Comparison of ENCODE assay signal across 24 cellular contexts in genomic region chr4:115294717-115295116, GRCh38.
"Had no signal": no experiment of that assay in that cellular context is flagged by ENCODE, and none has a peak within 500 bp of the region (broad histone marks: within the 10 kb centered on the region; RNA-seq: fewer than 3 reads in every experiment).

No MANE protein-coding gene starts in this region.

- H3K4me3 ChIP-seq: SJSA1, SK-N-MC had no signal

- H3K9me3 ChIP-seq: SJSA1 had no signal

- H3K4me1 ChIP-seq: SJSA1 had no signal

- H3K27me3 ChIP-seq: SJSA1 had no signal

- H3K36me3 ChIP-seq: SJSA1 had no signal

- DNase-seq: KBM-7, MV-4-11, NCI-H1048, NCI-H1105 treated with DMSO at 0.1 percent for 48 hours, NCI-H1417 treated with DMSO at 0.1 percent for 48 hours, NCI-H146, NCI-H1694 treated with DMSO at 0.1 percent for 48 hours, NCI-H1930, NCI-H2081 treated with DMSO at 0.1 percent for 48 hours, NCI-H2171, NCI-H226, NCI-H446, NCI-H510A, NCI-H524 treated with DMSO at 0.1 percent for 48 hours, NCI-H69, NCI-H774, Right ventricle myocardium superior, RPMI8226, SIG-M5 had no signal

- FAIRE-seq: HTR-8/SVneo, RCC 7860 had no signal

- H3K27ac ChIP-seq: HL-60, SJSA1, SK-N-MC had no signal
